14 cellular contexts compared by ENCODE assay signal in the genomic region with DNA sequence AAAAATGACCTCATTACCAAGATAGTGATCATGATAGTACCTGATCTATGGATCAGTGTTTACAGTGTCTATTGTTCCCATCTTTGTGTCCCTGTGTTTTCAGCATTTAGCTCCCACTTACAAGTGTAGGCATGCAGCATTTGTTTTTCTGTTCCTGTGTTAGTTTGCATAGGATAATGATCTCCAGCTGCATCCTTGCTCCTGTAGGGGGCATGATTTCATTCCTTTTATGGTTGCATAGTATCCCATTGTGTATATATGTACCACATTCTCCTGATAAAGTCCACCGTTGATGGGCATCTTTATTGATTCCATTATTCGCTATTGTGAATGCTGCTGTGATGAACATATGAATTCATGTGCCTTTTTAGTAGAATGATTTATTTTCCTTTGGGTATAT.
DNase-seq lines count a peak whose midpoint lies in the region; ATAC-seq and TF ChIP-seq lines count a peak whose summit lies in the region.
"Had no signal": no experiment of that assay in that cellular context is flagged by ENCODE, and none has a peak within 500 bp of the region (broad histone marks: within the 10 kb centered on the region; RNA-seq: fewer than 3 reads in every experiment).

No MANE protein-coding gene starts in this region.

- CTCF ChIA-PET in IMR-90 (lab: Yijun Ruan, JAX), result interaction anchor here (0.6 to 1.0 kb wide), 3 partner anchors 70 to 1119 kb away, joined by 3 read pairs; no protein-coding TSS in a partner anchor

- H2BK5ac ChIP-seq in IMR-90 (ENCODE audit: low read depth, low read length, poor library complexity, severe bottlenecking), result no peak overlapping the region

- no peak overlapping the region for H2AK9ac ChIP-seq in IMR-90 (replicated peaks; ENCODE audit: low read depth, low read length, poor library complexity)

- no peak overlapping the region for H3K4me3 ChIP-seq in DND-41 (ENCODE audit: low read depth in 1 of 2, low read length in 2 of 2)
- H3K4me3 ChIP-seq in IMR-90 (ENCODE audit: insufficient read depth, low read depth, low read length), result no peak overlapping the region
- H3K4me3 ChIP-seq in mucosa of descending colon, result no peak overlapping the region
- H3K4me3 ChIP-seq in left ventricle myocardium inferior, result no peak overlapping the region
- H3K4me3 ChIP-seq: lower lobe of right lung, PC-9, psoas muscle, suprapubic skin had no signal

- BruUV-seq in IMR-90 (replicated peaks; lab: Mats Ljungman, UMichigan), result no TSS peak

- DNase-seq in DND-41 (no peak), IMR-90 (no peak), SHP77 treated with DMSO at 0.1 percent for 48 hours (lab: John Stamatoyannopoulos, UW) (peak; percentile 4), foreskin keratinocyte (peak; percentile 21 to 60), mucosa of descending colon (no peak), left ventricle myocardium inferior (no peak)
- no peak for DNase-seq in stimulated activated naive CD8-positive, alpha-beta T cell treated with anti-CD3 and anti-CD28 coated beads, Interleukin-15, amount 100 ng/mL, for 72 hours
- no peak for DNase-seq in central memory CD4-positive, alpha-beta T cell
- DNase-seq: foreskin melanocyte, lower lobe of right lung, PC-9, psoas muscle had no signal

- H3K9me3 Mint-ChIP-seq in stimulated activated naive CD8-positive, alpha-beta T cell treated with anti-CD3 and anti-CD28 coated beads, Interleukin-15, amount 100 ng/mL, for 72 hours, result peaks cover 0 to 6% of the 10 kb centered on the region in 2 donors

- H3K14ac ChIP-seq in IMR-90 (replicated peaks; ENCODE audit: low read depth, low read length), result no peak overlapping the region

- TF ChIP-seq CTCF in DND-41 (IDR thresholded peaks at IDR 0.05; ENCODE audit: borderline replicate concordance, extremely low read depth, low read length, poor library complexity, severe bottlenecking) (peak; percentile 34), IMR-90 (conservative IDR thresholded peaks at IDR 0.05; ENCODE audit: low read depth, low read length) (peak; percentile 36), foreskin keratinocyte (conservative IDR thresholded peaks at IDR 0.05) (peak; percentile 68), mucosa of descending colon (IDR thresholded peaks at IDR 0.05) (no peak), left ventricle myocardium inferior (IDR thresholded peaks at IDR 0.05; ENCODE audit: borderline replicate concordance) (no peak)

- H2BK15ac ChIP-seq in IMR-90 (ENCODE audit: low read depth, low read length), result no peak overlapping the region

- H3K79me2 ChIP-seq in DND-41 (ENCODE audit: insufficient read depth, low read length), result no peaks in the 10 kb centered on the region

- H4K91ac ChIP-seq in IMR-90 (ENCODE audit: insufficient read depth, low read depth, low read length), result no peak overlapping the region

- no peaks in the 10 kb centered on the region for H3K9me3 ChIP-seq in DND-41 (ENCODE audit: insufficient read depth, low read length, severe bottlenecking)
- H3K9me3 ChIP-seq in IMR-90 (ENCODE audit: control insufficient read depth, insufficient read depth, low read length), result peaks cover 6% of the 10 kb centered on the region
- no peaks in the 10 kb centered on the region for H3K9me3 ChIP-seq in mucosa of descending colon
- peaks cover 12% of the 10 kb centered on the region for H3K9me3 ChIP-seq in left ventricle myocardium inferior (replicated peaks)
- H3K9me3 ChIP-seq: psoas muscle had no signal

- H3K4me1 ChIP-seq in DND-41 (ENCODE audit: insufficient read depth, low read length), result no peaks in the 10 kb centered on the region
- no peaks in the 10 kb centered on the region for H3K4me1 ChIP-seq in IMR-90 (ENCODE audit: control insufficient read depth, insufficient read depth, low read length)
- no peaks in the 10 kb centered on the region for H3K4me1 ChIP-seq in foreskin keratinocyte
- H3K4me1 ChIP-seq in mucosa of descending colon (ENCODE audit: low read depth), result no peaks in the 10 kb centered on the region
- no peaks in the 10 kb centered on the region for H3K4me1 ChIP-seq in left ventricle myocardium inferior
- H3K4me1 ChIP-seq: lower lobe of right lung, psoas muscle, suprapubic skin had no signal

- dilution Hi-C loops in IMR-90 (cut with HindIII; ENCODE audit: low sequenced_read_pairs, unreplicated experiment), result no loop called here

- H3K56ac ChIP-seq in IMR-90 (ENCODE audit: extremely low read depth, insufficient read depth, low read length), result no peak overlapping the region

- no peaks in the 10 kb centered on the region for H3K79me1 ChIP-seq in IMR-90 (ENCODE audit: low read depth in 1 of 2, low read length in 2 of 2)

- in situ Hi-C loops in IMR-90 (cut with MboI; ENCODE audit: low sequenced_read_pairs), result no loop called here

- ATAC-seq in DND-41 (ENCODE audit: insufficient read depth, low read depth) (no peak), IMR-90 (ENCODE audit: low read depth) (0 out of 2 replicates have a peak, but pooled peaks have one; percentile 40), foreskin keratinocyte (peak; percentile 73), mucosa of descending colon (no peak)
- no peak for ATAC-seq in stimulated activated naive CD8-positive, alpha-beta T cell treated with anti-CD3 and anti-CD28 coated beads, Interleukin-15, amount 100 ng/mL, for 72 hours
- ATAC-seq: lower lobe of right lung, psoas muscle had no signal

- H2BK120ac ChIP-seq in IMR-90 (ENCODE audit: low read depth, low read length), result no peak overlapping the region

- no peak overlapping the region for H3K4me3 Mint-ChIP-seq in stimulated activated naive CD8-positive, alpha-beta T cell treated with anti-CD3 and anti-CD28 coated beads, Interleukin-15, amount 100 ng/mL, for 72 hours
- H3K4me3 Mint-ChIP-seq: brain had no signal

- H3K4me1 Mint-ChIP-seq in stimulated activated naive CD8-positive, alpha-beta T cell treated with anti-CD3 and anti-CD28 coated beads, Interleukin-15, amount 100 ng/mL, for 72 hours, result no peaks in the 10 kb centered on the region

- H2AFZ ChIP-seq in DND-41 (ENCODE audit: low read depth, low read length), result no peak overlapping the region
- H2AFZ ChIP-seq in IMR-90 (replicated peaks; ENCODE audit: low read length, poor library complexity), result no peak overlapping the region
- H2AFZ ChIP-seq: PC-9 had no signal

- H4K8ac ChIP-seq in IMR-90 (ENCODE audit: low read depth in 2 of 2, low read length in 2 of 2), result no peak overlapping the region

- no peak overlapping the region for H3K18ac ChIP-seq in IMR-90 (ENCODE audit: low read depth, low read length)

- H3K23ac ChIP-seq in IMR-90 (ENCODE audit: low read depth, low read length), result no peak overlapping the region

- no peaks in the 10 kb centered on the region for H3K27me3 Mint-ChIP-seq in stimulated activated naive CD8-positive, alpha-beta T cell treated with anti-CD3 and anti-CD28 coated beads, Interleukin-15, amount 100 ng/mL, for 72 hours

- H3K36me3 ChIP-seq in DND-41 (ENCODE audit: insufficient read depth, low read length) (no peaks in the 10 kb centered on the region), IMR-90 (ENCODE audit: control insufficient read depth, insufficient read depth, low read length) (no peaks in the 10 kb centered on the region), mucosa of descending colon (ENCODE audit: low read depth) (no peaks in the 10 kb centered on the region), left ventricle myocardium inferior (no peaks in the 10 kb centered on the region)
- H3K36me3 ChIP-seq: lower lobe of right lung, suprapubic skin had no signal

- POLR2A ChIA-PET in IMR-90 (lab: Charles Lee; ENCODE audit: unreplicated experiment), result no interaction called here

- no peak overlapping the region for H2BK20ac ChIP-seq in IMR-90 (ENCODE audit: low read depth, low read length)

- no peaks in the 10 kb centered on the region for H3K9me1 ChIP-seq in IMR-90 (ENCODE audit: insufficient read depth, low read length)

- no peak overlapping the region for H3K27ac Mint-ChIP-seq in stimulated activated naive CD8-positive, alpha-beta T cell treated with anti-CD3 and anti-CD28 coated beads, Interleukin-15, amount 100 ng/mL, for 72 hours
- H3K27ac Mint-ChIP-seq: brain had no signal

- H4K5ac ChIP-seq in IMR-90 (ENCODE audit: low read depth, low read length), result no peak overlapping the region

- intact Hi-C loops in IMR-90 (cut with micrococcal nuclease) (no loop called here), mucosa of descending colon (cut with DNase I, micrococcal nuclease) (no loop called here), left ventricle myocardium inferior (cut with micrococcal nuclease) (no loop called here)

- no peak overlapping the region for H3K9ac ChIP-seq in DND-41 (ENCODE audit: low read depth, low read length)
- H3K9ac ChIP-seq in IMR-90 (ENCODE audit: low read depth, low read length), result no peak overlapping the region

- H2AK5ac ChIP-seq in IMR-90 (ENCODE audit: low read depth, low read length), result no peak overlapping the region

- H3K4me2 ChIP-seq in DND-41 (ENCODE audit: insufficient read depth, low read length) (no peak overlapping the region), IMR-90 (ENCODE audit: low read depth, low read length) (no peak overlapping the region)
- H3K4me2 ChIP-seq: PC-9 had no signal

- no peak for TF ChIP-seq POLR2A in IMR-90 (IDR thresholded peaks at IDR 0.05; ENCODE audit: low read depth, low read length)

- no peaks in the 10 kb centered on the region for H3K27me3 ChIP-seq in DND-41 (ENCODE audit: insufficient read depth, low read length, poor library complexity)
- H3K27me3 ChIP-seq in IMR-90 (ENCODE audit: control insufficient read depth, insufficient read depth, low read length), result no peaks in the 10 kb centered on the region
- no peaks in the 10 kb centered on the region for H3K27me3 ChIP-seq in foreskin keratinocyte
- H3K27me3 ChIP-seq in left ventricle myocardium inferior (ENCODE audit: low read depth), result no peaks in the 10 kb centered on the region
- H3K27me3 ChIP-seq: suprapubic skin had no signal

- H4K20me1 ChIP-seq in DND-41 (ENCODE audit: insufficient read depth, low read length) (no peaks in the 10 kb centered on the region), IMR-90 (ENCODE audit: insufficient read depth, low read length) (no peaks in the 10 kb centered on the region)

- peak; percentile 40 for TF ChIP-seq RAD21 in IMR-90 (IDR thresholded peaks at IDR 0.05; ENCODE audit: low read length)

- H3K27ac ChIP-seq in DND-41 (ENCODE audit: low read length), result no peak overlapping the region
- H3K27ac ChIP-seq in IMR-90 (ENCODE audit: insufficient read depth, low read length), result no peak overlapping the region
- H3K27ac ChIP-seq in foreskin keratinocyte, result no peak overlapping the region
- H3K27ac ChIP-seq in left ventricle myocardium inferior (replicated peaks), result no peak overlapping the region
- H3K27ac ChIP-seq: lower lobe of right lung, PC-9, psoas muscle, suprapubic skin had no signal

- H3K4ac ChIP-seq in IMR-90 (ENCODE audit: low read depth, low read length), result no peak overlapping the region

- WGBS in IMR-90 (ENCODE audit: extremely low coverage in 2 of 2, insufficient read length in 1 of 2), 2 experiments, result no CpG with 5 or more reads among the region's 2 CpGs

TF ChIP-seq in IMR-90, 13 proteins besides CTCF, POLR2A, EP300 and RAD21 (continues in another document):
- no peak for TF ChIP-seq FOS (IDR thresholded peaks at IDR 0.05; ENCODE audit: low read depth, low read length)
- no peak for TF ChIP-seq BHLHE40 (IDR thresholded peaks at IDR 0.05; ENCODE audit: low read depth, low read length)
- TF ChIP-seq MAZ (IDR thresholded peaks at IDR 0.05; ENCODE audit: borderline replicate concordance, low read depth, low read length), result no peak

Comparison
In these comparisons a context has a peak if more than half of its experiments do, and no peak if none do; other contexts are left out.
1. ATAC-seq: peak in IMR-90 (single experiment) and foreskin keratinocyte (single experiment); none in DND-41 (single experiment), stimulated activated naive CD8-positive, alpha-beta T cell treated with anti-CD3 and anti-CD28 coated beads, Interleukin-15, amount 100 ng/mL, for 72 hours (single experiment) and mucosa of descending colon (single experiment).
2. DNase-seq: peak in SHP77 treated with DMSO at 0.1 percent for 48 hours (single experiment) and foreskin keratinocyte (2 of 2); none in DND-41 (single experiment), IMR-90 (single experiment), stimulated activated naive CD8-positive, alpha-beta T cell treated with anti-CD3 and anti-CD28 coated beads, Interleukin-15, amount 100 ng/mL, for 72 hours (0 of 2), central memory CD4-positive, alpha-beta T cell (single experiment), mucosa of descending colon (0 of 3) and left ventricle myocardium inferior (single experiment).
3. CTCF ChIP-seq: peak in DND-41 (single experiment), IMR-90 (single experiment) and foreskin keratinocyte (single experiment); none in mucosa of descending colon (single experiment) and left ventricle myocardium inferior (single experiment).